Comparison of ENCODE assay signal across 12 cellular contexts in genomic region chr12:99253068-99253467, GRCh38.
A peak's percentile ranks its signal among the peaks of the same experiment; 100 is the strongest.
DNase-seq lines count a peak whose midpoint lies in the region; ATAC-seq and TF ChIP-seq lines count a peak whose summit lies in the region.
"Had no signal": no experiment of that assay in that cellular context is flagged by ENCODE, and none has a peak within 500 bp of the region (broad histone marks: within the 10 kb centered on the region; RNA-seq: fewer than 3 reads in every experiment).

No MANE protein-coding gene starts in this region.

- peaks cover 10% of the 10 kb centered on the region for H3K4me1 Mint-ChIP-seq in neural crest cell
- H3K4me1 Mint-ChIP-seq: activated naive CD4-positive, alpha-beta T cell treated with anti-CD3 and anti-CD28 coated beads, Interleukin-2, amount 10 ng/mL, durations not matched to agents 7 days and 5 days had no signal

- H3K36me3 Mint-ChIP-seq in neural crest cell (ENCODE audit: low read depth), result peaks cover 3% of the 10 kb centered on the region
- H3K36me3 Mint-ChIP-seq: activated naive CD4-positive, alpha-beta T cell treated with anti-CD3 and anti-CD28 coated beads, Interleukin-2, amount 10 ng/mL, durations not matched to agents 7 days and 5 days had no signal

- no peak overlapping the region for H3K27ac Mint-ChIP-seq in neural crest cell (ENCODE audit: unreplicated experiment)
- H3K27ac Mint-ChIP-seq: activated naive CD4-positive, alpha-beta T cell treated with anti-CD3 and anti-CD28 coated beads, Interleukin-2, amount 10 ng/mL, durations not matched to agents 7 days and 5 days had no signal

- DNase-seq in NCI-H2171 treated with DMSO at 0.1 percent for 48 hours (lab: John Stamatoyannopoulos, UW), result peak; percentile 27
- DNase-seq in NCI-H2171 (lab: John Stamatoyannopoulos, UW), result no peak
- no peak for DNase-seq in neural crest cell (ENCODE audit: low read depth, low spot score)
- DNase-seq in amygdala (lab: John Stamatoyannopoulos, UW), result no peak
- no peak for DNase-seq in retina
- DNase-seq in pons (ENCODE audit: low spot score), result no peak
- DNase-seq: activated CD4-positive, alpha-beta T cell treated with anti-CD3 and anti-CD28 coated beads for 48 hours; activated naive CD4-positive, alpha-beta T cell treated with anti-CD3 and anti-CD28 coated beads, Interleukin-2, amount 10 ng/mL, durations not matched to agents 7 days and 5 days; heart left ventricle; NCI-H2029 had no signal

- TF ChIP-seq CTCF in neural crest cell (conservative IDR thresholded peaks at IDR 0.05), result peak; percentile 40

- peaks cover 8% of the 10 kb centered on the region for H3K9me3 Mint-ChIP-seq in neural crest cell

- ATAC-seq in HG02981 (IDR thresholded peaks at IDR 0.05; ENCODE audit: unreplicated experiment) (peak; percentile 50), SK-N-SH treated with all-trans-retinoic acid at 6 μM for 48 hours (peak; percentile 68)
- ATAC-seq: heart left ventricle had no signal

- peak overlapping the region; percentile 19 for H3K4me3 Mint-ChIP-seq in neural crest cell
- H3K4me3 Mint-ChIP-seq: activated naive CD4-positive, alpha-beta T cell treated with anti-CD3 and anti-CD28 coated beads, Interleukin-2, amount 10 ng/mL, durations not matched to agents 7 days and 5 days had no signal

- H3K27me3 Mint-ChIP-seq in neural crest cell (ENCODE audit: low read depth), result no peaks in the 10 kb centered on the region
- H3K27me3 Mint-ChIP-seq: activated naive CD4-positive, alpha-beta T cell treated with anti-CD3 and anti-CD28 coated beads, Interleukin-2, amount 10 ng/mL, durations not matched to agents 7 days and 5 days had no signal

TF ChIP-seq in SK-N-SH treated with all-trans-retinoic acid at 6 μM for 48 hours, 23 proteins besides CTCF, POLR2A, EP300 and RAD21:
- TF ChIP-seq CSDC2 (CRISPR knock-in tag; IDR thresholded peaks at IDR 0.05), result no peak
- peak; percentile 62; the same call in 1 of the 2 replicates for TF ChIP-seq ZFP30 (CRISPR knock-in tag; IDR thresholded peaks at IDR 0.05)
